Comparison of ENCODE assay signal across 12 cellular contexts in the genomic region with DNA sequence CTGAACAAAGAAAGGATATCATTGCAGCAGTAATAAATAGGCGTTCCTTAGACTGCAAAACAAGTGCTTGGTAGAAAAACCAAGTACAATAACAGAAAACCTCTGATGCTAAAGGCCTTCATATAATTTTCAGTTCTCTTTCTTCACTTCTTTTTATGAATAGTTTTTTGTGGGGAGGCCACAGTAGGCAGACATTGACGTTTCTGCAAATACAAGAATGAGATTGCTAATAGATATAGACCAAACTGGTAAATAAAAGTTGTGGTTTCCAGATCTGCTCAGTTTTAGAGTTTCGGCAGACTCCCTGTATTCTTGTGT. TPM values are rescaled to one million over a fixed set of nuclear protein-coding genes. Genes with fewer than 3 reads are reported as not detected.
DNase-seq lines count a peak whose midpoint lies in the region; ATAC-seq and TF ChIP-seq lines count a peak whose summit lies in the region.
"Had no signal": no experiment of that assay in that cellular context is flagged by ENCODE, and none has a peak within 500 bp of the region (broad histone marks: within the 10 kb centered on the region; RNA-seq: fewer than 3 reads in every experiment).

No MANE protein-coding gene starts in this region.

- H3K9ac ChIP-seq in SU-DHL-6 (ENCODE audit: low read length), result no peak overlapping the region

- peak overlapping the region; percentile 93 for H2AFZ ChIP-seq in SU-DHL-6 (ENCODE audit: low read depth, low read length, severe bottlenecking)

- no peaks in the 10 kb centered on the region for H3K27me3 ChIP-seq in SU-DHL-6 (ENCODE audit: low read length)
- H3K27me3 ChIP-seq in BE2C, result no peaks in the 10 kb centered on the region
- H3K27me3 ChIP-seq: dorsolateral prefrontal cortex, SJSA1 had no signal

- H3K4me1 ChIP-seq in BE2C, result no peaks in the 10 kb centered on the region
- H3K4me1 ChIP-seq: SJSA1 had no signal

- TF ChIP-seq CTCF in SU-DHL-6 (IDR thresholded peaks at IDR 0.05; ENCODE audit: insufficient read depth, low read length, poor library complexity, severe bottlenecking) (no peak), BE2C (IDR thresholded peaks at IDR 0.05; ENCODE audit: low read depth, low read length) (no peak)

- H3K9me3 ChIP-seq in SU-DHL-6 (ENCODE audit: insufficient read depth, low read length) (no peaks in the 10 kb centered on the region), BE2C (no peaks in the 10 kb centered on the region; the same call in 1 of the 2 replicates)
- H3K9me3 ChIP-seq: SJSA1 had no signal

- H3K36me3 ChIP-seq in SU-DHL-6 (ENCODE audit: low read length), result no peaks in the 10 kb centered on the region
- no peaks in the 10 kb centered on the region for H3K36me3 ChIP-seq in BE2C
- H3K36me3 ChIP-seq: SJSA1 had no signal

- no peak for DNase-seq in BE2C
- no peak for DNase-seq in ecto neural progenitor cell (ENCODE audit: low spot score)
- DNase-seq in activated CD4-positive, alpha-beta T cell treated with anti-CD3 and anti-CD28 coated beads, Interleukin-2, amount 50 U/mL, for 1 hour, result no peak
- no peak for DNase-seq in GF-D8 (lab: John Stamatoyannopoulos, UW)
- DNase-seq: dorsolateral prefrontal cortex; NCI-H2029; stimulated activated CD4-positive, alpha-beta T cell treated with anti-CD3 and anti-CD28 coated beads, Interleukin-4, amount 100 ng/mL, for 24 hours had no signal

- no peaks in the 10 kb centered on the region for H3K79me2 ChIP-seq in SU-DHL-6 (ENCODE audit: insufficient read depth, low read length)

- ATAC-seq in GM18520 (IDR thresholded peaks at IDR 0.05; ENCODE audit: unreplicated experiment) (peak; percentile 35), GM21390 (IDR thresholded peaks at IDR 0.05; ENCODE audit: unreplicated experiment) (peak; percentile 63), HG03095 (IDR thresholded peaks at IDR 0.05; ENCODE audit: unreplicated experiment) (peak; percentile 65)

- no peaks in the 10 kb centered on the region for H3F3A ChIP-seq in SU-DHL-6 (ENCODE audit: insufficient read depth)

- H3K27ac ChIP-seq in SU-DHL-6 (ENCODE audit: low read depth, low read length), result peak overlapping the region; percentile 68
- H3K27ac ChIP-seq: dorsolateral prefrontal cortex, SJSA1 had no signal

- no peaks in the 10 kb centered on the region for H4K20me1 ChIP-seq in SU-DHL-6 (ENCODE audit: low read depth, low read length)

- no peaks in the 10 kb centered on the region for H3K9me2 ChIP-seq in SU-DHL-6 (replicated peaks; ENCODE audit: insufficient read depth, low read length)

- no peak overlapping the region for H3K4me3 ChIP-seq in SU-DHL-6 (ENCODE audit: insufficient read depth, low read length, poor library complexity, severe bottlenecking)
- no peak overlapping the region for H3K4me3 ChIP-seq in BE2C (ENCODE audit: low read depth, low read length)
- H3K4me3 ChIP-seq: dorsolateral prefrontal cortex, SJSA1 had no signal

- peak overlapping the region; percentile 85 for H3K4me2 ChIP-seq in SU-DHL-6 (ENCODE audit: low read depth, low read length, poor library complexity, severe bottlenecking)

RNA-seq across cellular contexts. Expression of gene RAP1GDS1, which starts 57.0 kb away (rescaled TPM):
- polyA plus RNA-seq in BE2C (2012; ENCODE audit: insufficient read depth, insufficient read length, low read depth), result 28.3 TPM
